Comparison of ENCODE assay signal across 13 cellular contexts in the genomic region with DNA sequence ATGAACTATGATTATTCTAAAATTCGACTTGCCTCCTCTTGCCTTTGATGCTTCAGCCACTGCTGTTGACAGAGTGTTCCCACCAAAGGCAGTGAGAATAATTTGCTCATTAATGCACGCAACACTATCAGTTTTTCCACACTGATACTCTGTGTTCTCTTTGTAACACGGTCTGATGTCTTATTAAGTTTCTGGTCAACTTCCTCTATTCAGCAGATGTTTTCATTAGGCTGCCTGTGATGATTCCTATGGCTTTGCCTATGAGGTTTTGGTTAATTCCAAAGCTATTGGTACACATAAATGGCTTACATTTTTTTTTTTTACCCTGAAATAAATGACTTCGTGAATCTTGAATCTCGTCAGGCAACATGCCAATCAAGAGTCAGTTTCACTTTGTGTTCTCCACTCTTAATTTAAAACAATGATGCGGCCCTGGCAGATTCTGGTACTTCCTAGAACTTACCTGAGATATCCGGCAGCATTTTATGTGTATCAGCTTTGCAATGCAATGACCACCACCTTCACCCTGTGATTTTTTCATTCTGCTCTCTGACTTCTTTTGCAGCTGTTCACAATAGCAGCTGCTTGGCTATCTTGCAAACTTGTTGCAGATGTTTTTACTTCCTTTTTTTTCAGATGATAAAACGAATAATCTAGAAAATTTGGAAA. TPM values are rescaled to one million over a fixed set of nuclear protein-coding genes. Genes with fewer than 3 reads are reported as not detected.
DNase-seq lines count a peak whose midpoint lies in the region; ATAC-seq, FAIRE-seq and TF ChIP-seq lines count a peak whose summit lies in the region.
"Had no signal": no experiment of that assay in that cellular context is flagged by ENCODE, and none has a peak within 500 bp of the region (broad histone marks: within the 10 kb centered on the region; RNA-seq: fewer than 3 reads in every experiment).

No MANE protein-coding gene starts in this region.

- peak overlapping the region in 1 of 11 experiments; percentile 6; a peak in 3 of 22 replicates for H3K9ac ChIP-seq in BLaER1 treated with 17β-estradiol and CSF1 and Interleukin-3, amounts not matched to agents 10 nM and 100 nM
- no peak overlapping the region for H3K9ac ChIP-seq in OCI-LY1 (ENCODE audit: low read length)

- peaks cover 0 to 19% (median 5%) of the 10 kb centered on the region in 11 experiments; a peak in 8 of 22 replicates for H3K9me3 ChIP-seq in BLaER1 treated with 17β-estradiol and CSF1 and Interleukin-3, amounts not matched to agents 10 nM and 100 nM (replicated peaks in 1 of 11)
- no peaks in the 10 kb centered on the region for H3K9me3 ChIP-seq in OCI-LY1 (ENCODE audit: low read length)
- H3K9me3 ChIP-seq: pancreas had no signal

- no peaks in the 10 kb centered on the region for H3K27me3 ChIP-seq in BLaER1 treated with 17β-estradiol and CSF1 and Interleukin-3, amounts not matched to agents 10 nM and 100 nM
- H3K27me3 ChIP-seq in OCI-LY1 (ENCODE audit: insufficient read depth, low read length): no peaks in the 10 kb centered on the region
- H3K27me3 ChIP-seq: pancreas had no signal

- no peaks in the 10 kb centered on the region for H3K36me3 ChIP-seq in BLaER1 treated with 17β-estradiol and CSF1 and Interleukin-3, amounts not matched to agents 10 nM and 100 nM
- no peaks in the 10 kb centered on the region for H3K36me3 ChIP-seq in OCI-LY1 (ENCODE audit: insufficient read depth, low read length)
- H3K36me3 ChIP-seq: pancreas had no signal

- H4K20me1 ChIP-seq in BLaER1 treated with 17β-estradiol and CSF1 and Interleukin-3, amounts not matched to agents 10 nM and 100 nM: no peaks in the 10 kb centered on the region
- H4K20me1 ChIP-seq in OCI-LY1 (ENCODE audit: insufficient read depth, low read length): no peaks in the 10 kb centered on the region

- no peak overlapping the region for H3K4me3 ChIP-seq in BLaER1 treated with 17β-estradiol and CSF1 and Interleukin-3, amounts not matched to agents 10 nM and 100 nM
- H3K4me3 ChIP-seq in OCI-LY1 (ENCODE audit: low read depth, low read length, poor library complexity, severe bottlenecking): no peak overlapping the region
- H3K4me3 ChIP-seq in fibroblast of the aortic adventitia (ENCODE audit: low read depth, low read length): no peak overlapping the region
- H3K4me3 ChIP-seq: pancreas had no signal

- H3K9me2 ChIP-seq in OCI-LY1 (ENCODE audit: low read depth, low read length): no peaks in the 10 kb centered on the region

- H3F3A ChIP-seq in OCI-LY1 (ENCODE audit: insufficient read depth, low read length): no peaks in the 10 kb centered on the region

- H3K27ac ChIP-seq in BLaER1 treated with 17β-estradiol and CSF1 and Interleukin-3, amounts not matched to agents 10 nM and 100 nM: peak overlapping the region in 5 of 11 experiments; percentile 28 to 70 (median 48); a peak in 5 of 22 replicates
- no peak overlapping the region for H3K27ac ChIP-seq in OCI-LY1 (ENCODE audit: low read depth, low read length, poor library complexity, severe bottlenecking)
- H3K27ac ChIP-seq: pancreas had no signal

- peaks cover 11 to 19% (median 14%) of the 10 kb centered on the region in 10 experiments for H3K4me1 ChIP-seq in BLaER1 treated with 17β-estradiol and CSF1 and Interleukin-3, amounts not matched to agents 10 nM and 100 nM
- peaks cover 12% of the 10 kb centered on the region for H3K4me1 ChIP-seq in OCI-LY1 (ENCODE audit: insufficient read depth, low read length, severe bottlenecking)
- H3K4me1 ChIP-seq: pancreas had no signal

- TF ChIP-seq POLR2A in GM12892 (IDR thresholded peaks at IDR 0.05; ENCODE audit: low read depth, low read length): no peak

- no peaks in the 10 kb centered on the region for H3K79me2 ChIP-seq in OCI-LY1 (ENCODE audit: insufficient read depth, low read length)

- no peak for DNase-seq in GM12892 (ENCODE audit: insufficient read length)
- DNase-seq in fibroblast of the aortic adventitia (ENCODE audit: low read depth): peak; percentile 4
- DNase-seq in hypothalamus (lab: John Stamatoyannopoulos, UW): no peak
- no peak for DNase-seq in effector CD4-positive, alpha-beta T cell
- DNase-seq in activated T-cell treated with anti-CD3 and anti-CD28 coated beads, Interleukin-2, amount 50 U/mL, for 48 hours: no peak
- DNase-seq: COR-L47, NCI-H2029, pancreas, substantia nigra, T-helper 9 cell had no signal

- TF ChIP-seq CTCF in OCI-LY1 (IDR thresholded peaks at IDR 0.05; ENCODE audit: low read length) (no peak), fibroblast of the aortic adventitia (IDR thresholded peaks at IDR 0.05; ENCODE audit: insufficient read depth, low read length) (no peak)

- no peak for ATAC-seq in HG02852 (IDR thresholded peaks at IDR 0.05; ENCODE audit: unreplicated experiment)

- FAIRE-seq in GM12892 (lab: Jason Lieb, UNC): peak; percentile 75
- FAIRE-seq: pancreas had no signal

- H2AFZ ChIP-seq in OCI-LY1 (ENCODE audit: low read length): no peak overlapping the region

- H3K4me2 ChIP-seq in BLaER1 treated with 17β-estradiol and CSF1 and Interleukin-3, amounts not matched to agents 10 nM and 100 nM: peak overlapping the region; percentile 30 to 75 (median 60); a peak in 21 of 22 replicates
- H3K4me2 ChIP-seq in OCI-LY1 (ENCODE audit: low read length): peak overlapping the region; percentile 42

RNA-seq across cellular contexts. Expression of a gene that starts 27.5 kb away (rescaled TPM):
- polyA plus RNA-seq in GM12892 (2012; ENCODE audit: missing spikeins): 3.3 TPM
- total RNA-seq in fibroblast of the aortic adventitia (ENCODE audit: low replicate concordance): 0.81 TPM in 1 of 2 replicates, not detected in the other
